ENCODE assay signal across 2 cellular contexts in the genomic region with DNA sequence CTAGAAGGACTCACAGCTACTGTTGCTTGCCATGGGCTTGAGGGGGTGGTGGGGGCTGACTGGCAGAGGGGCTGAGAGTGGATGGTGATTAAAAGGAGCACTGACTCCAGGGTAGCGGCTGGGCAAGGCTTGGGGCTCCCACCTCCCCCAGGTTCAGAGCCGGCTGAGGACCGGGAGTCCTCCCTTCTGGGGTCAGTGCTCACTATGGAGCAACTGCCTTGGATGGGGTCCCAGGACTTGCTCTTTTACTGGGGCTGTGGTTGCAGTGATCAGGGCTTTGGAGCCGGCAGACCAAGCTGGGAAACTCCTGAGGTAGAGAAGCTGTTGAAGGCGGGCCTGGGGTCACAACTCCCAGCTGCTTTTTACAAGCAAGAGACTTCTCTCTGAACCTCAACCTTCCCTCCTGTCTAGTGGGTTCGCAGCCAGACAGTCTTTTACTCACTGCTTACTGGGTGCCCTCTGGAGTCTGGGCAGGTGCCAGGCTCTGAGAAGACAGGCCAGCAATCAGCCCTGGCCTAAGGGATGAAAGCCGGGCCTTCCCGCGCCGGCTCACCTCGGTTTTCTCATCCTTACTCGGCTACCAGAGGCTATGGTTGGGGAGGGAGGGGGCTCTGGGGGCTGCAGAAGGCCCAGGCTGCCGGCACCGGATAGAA.
TF ChIP-seq lines count a peak whose summit lies in the region.

No MANE protein-coding gene starts in this region.

TF ChIP-seq in HEK293, 187 proteins besides CTCF, POLR2A, EP300 and RAD21:
- peak; percentile 35; the same call in 1 of the 2 replicates for TF ChIP-seq PATZ1 (tag by site-specific recombination; IDR thresholded peaks at IDR 0.05)
- no peak for TF ChIP-seq ZNF561 (tag by site-specific recombination; IDR thresholded peaks at IDR 0.05; ENCODE audit: borderline replicate concordance)
- no peak for TF ChIP-seq ZNF830 (tag by site-specific recombination; IDR thresholded peaks at IDR 0.05; ENCODE audit: low read depth)

TF ChIP-seq in K562, 482 proteins besides CTCF, POLR2A, EP300 and RAD21 (continued from another document):
- TF ChIP-seq RNF219 (CRISPR knock-in tag; IDR thresholded peaks at IDR 0.05) (no peak), E2F5 (CRISPR knock-in tag; IDR thresholded peaks at IDR 0.05) (no peak), RBM25 (IDR thresholded peaks at IDR 0.05; ENCODE audit: low read depth, low read length, severe bottlenecking) (peak; percentile 84), NKRF (IDR thresholded peaks at IDR 0.05; ENCODE audit: borderline replicate concordance) (no peak), RCOR1 (IDR thresholded peaks at IDR 0.05; ENCODE audit: borderline replicate concordance in 1 of 2, low read depth in 2 of 2, low read length in 2 of 2) (peak in 1 of 2 experiments; percentile 42; a peak in 1 of 4 replicates), ILK (tag; IDR thresholded peaks at IDR 0.05; ENCODE audit: borderline replicate concordance, low read depth) (no peak), ZNF280A (IDR thresholded peaks at IDR 0.05; ENCODE audit: low read depth, partially characterized antibody) (no peak), HDAC2 (IDR thresholded peaks at IDR 0.05) (peak; percentile 67; the same call in 1 of the 2 replicates), ADNP (tag; IDR thresholded peaks at IDR 0.05) (0 out of 2 replicates have a peak, but pooled peaks have one; percentile 26), GTF2A2 (tag; IDR thresholded peaks at IDR 0.05) (no peak), PHF21A (IDR thresholded peaks at IDR 0.05; ENCODE audit: borderline replicate concordance, low read depth) (no peak), KDM1A (IDR thresholded peaks at IDR 0.05) (0 out of 4 replicates have a peak, but pooled peaks of 1 of the 2 experiments have one; percentile 23), SMARCC2 (IDR thresholded peaks at IDR 0.05; ENCODE audit: low read depth) (no peak), RBM14 (IDR thresholded peaks at IDR 0.05; ENCODE audit: borderline replicate concordance, insufficient read depth, low read depth, low read length) (no peak), BCL6 (CRISPR knock-in tag; IDR thresholded peaks at IDR 0.05) (no peak), CREM (IDR thresholded peaks at IDR 0.05; ENCODE audit: low read depth) (no peak), SP1 (CRISPR knock-in tag; IDR thresholded peaks at IDR 0.05) (no peak), E2F6 (IDR thresholded peaks at IDR 0.05; ENCODE audit: borderline replicate concordance in 1 of 2, extremely low read depth in 1 of 2, insufficient read depth in 1 of 2, insufficient read length in 1 of 2, low read depth in 1 of 2, low read length in 1 of 2, poor library complexity in 1 of 2, severe bottlenecking in 1 of 2) (no peak), ZNF217 (CRISPR knock-in tag; IDR thresholded peaks at IDR 0.05) (no peak)
- TF ChIP-seq, protein P1, sequence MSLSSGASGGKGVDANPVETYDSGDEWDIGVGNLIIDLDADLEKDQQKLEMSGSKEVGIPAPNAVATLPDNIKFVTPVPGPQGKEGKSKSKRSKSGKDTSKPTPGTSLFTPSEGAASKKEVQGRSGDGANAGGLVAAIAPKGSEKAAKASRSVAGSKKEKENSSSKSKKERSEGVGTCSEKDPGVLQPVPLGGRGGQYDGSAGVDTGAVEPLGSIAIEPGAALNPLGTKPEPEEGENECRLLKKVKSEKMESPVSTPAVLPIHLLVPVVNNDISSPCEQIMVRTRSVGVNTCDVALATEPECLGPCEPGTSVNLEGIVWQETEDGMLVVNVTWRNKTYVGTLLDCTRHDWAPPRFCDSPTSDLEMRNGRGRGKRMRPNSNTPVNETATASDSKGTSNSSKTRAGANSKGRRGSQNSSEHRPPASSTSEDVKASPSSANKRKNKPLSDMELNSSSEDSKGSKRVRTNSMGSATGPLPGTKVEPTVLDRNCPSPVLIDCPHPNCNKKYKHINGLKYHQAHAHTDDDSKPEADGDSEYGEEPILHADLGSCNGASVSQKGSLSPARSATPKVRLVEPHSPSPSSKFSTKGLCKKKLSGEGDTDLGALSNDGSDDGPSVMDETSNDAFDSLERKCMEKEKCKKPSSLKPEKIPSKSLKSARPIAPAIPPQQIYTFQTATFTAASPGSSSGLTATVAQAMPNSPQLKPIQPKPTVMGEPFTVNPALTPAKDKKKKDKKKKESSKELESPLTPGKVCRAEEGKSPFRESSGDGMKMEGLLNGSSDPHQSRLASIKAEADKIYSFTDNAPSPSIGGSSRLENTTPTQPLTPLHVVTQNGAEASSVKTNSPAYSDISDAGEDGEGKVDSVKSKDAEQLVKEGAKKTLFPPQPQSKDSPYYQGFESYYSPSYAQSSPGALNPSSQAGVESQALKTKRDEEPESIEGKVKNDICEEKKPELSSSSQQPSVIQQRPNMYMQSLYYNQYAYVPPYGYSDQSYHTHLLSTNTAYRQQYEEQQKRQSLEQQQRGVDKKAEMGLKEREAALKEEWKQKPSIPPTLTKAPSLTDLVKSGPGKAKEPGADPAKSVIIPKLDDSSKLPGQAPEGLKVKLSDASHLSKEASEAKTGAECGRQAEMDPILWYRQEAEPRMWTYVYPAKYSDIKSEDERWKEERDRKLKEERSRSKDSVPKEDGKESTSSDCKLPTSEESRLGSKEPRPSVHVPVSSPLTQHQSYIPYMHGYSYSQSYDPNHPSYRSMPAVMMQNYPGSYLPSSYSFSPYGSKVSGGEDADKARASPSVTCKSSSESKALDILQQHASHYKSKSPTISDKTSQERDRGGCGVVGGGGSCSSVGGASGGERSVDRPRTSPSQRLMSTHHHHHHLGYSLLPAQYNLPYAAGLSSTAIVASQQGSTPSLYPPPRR (CRISPR knock-in tag; IDR thresholded peaks at IDR 0.05; ENCODE audit: borderline replicate concordance) = no peak
TF ChIP-seq in K562: peak in this region for 7.
